ENCODE assay signal across 8 cellular contexts in genomic region chr3:42830437-42831320, GRCh38. TPM values are rescaled to one million over a fixed set of nuclear protein-coding genes. Genes with fewer than 3 reads are reported as not detected.
DNase-seq lines count a peak whose midpoint lies in the region; ATAC-seq and TF ChIP-seq lines count a peak whose summit lies in the region.

No MANE protein-coding gene starts in this region.

- 44 to 45% methylated on average over 7 of the region's 7 CpGs for WGBS in heart right ventricle, 2 donors

- ATAC-seq in heart right ventricle: peak in 5 of 8 donors; percentile 48 to 69 (median 61)
- ATAC-seq in upper lobe of right lung: peak; percentile 61
- ATAC-seq in HG03457 (IDR thresholded peaks at IDR 0.05; ENCODE audit: unreplicated experiment): no peak

- H3K27me3 ChIP-seq in H7 (ENCODE audit: control insufficient read depth, insufficient read depth, low read length) (no peaks in the 10 kb centered on the region), heart right ventricle (no peaks in the 10 kb centered on the region), upper lobe of right lung (no peaks in the 10 kb centered on the region)

- DNase-seq in AG08396 (ENCODE audit: low spot score) (peak; percentile 29), H7 (peak; percentile 68), SHP77 treated with DMSO at 0.1 percent for 48 hours (lab: John Stamatoyannopoulos, UW) (peak; percentile 30), heart right ventricle (no peak), upper lobe of right lung (no peak), COLO668 (lab: John Stamatoyannopoulos, UW; ENCODE audit: unreplicated experiment) (no peak), mucosa of gallbladder (ENCODE audit: low spot score) (no peak)

- H3K4me1 ChIP-seq in heart right ventricle (peaks cover 0 to 6% (median 0%) of the 10 kb centered on the region in 9 donors), upper lobe of right lung (peaks cover 3% of the 10 kb centered on the region)

- intact Hi-C loops in heart right ventricle (cut with DNase I): loop anchor here (1.0 to 10.0 kb wide), 7 partner anchors 46 to 53 kb away; partner anchors contain the start of gene CYP8B1 (in 1 of the 10)
- intact Hi-C loops in upper lobe of right lung (cut with DNase I): loop anchor here (5.0 kb wide), 1 partner anchor 48 kb away; no protein-coding TSS in a partner anchor

- H3K9me3 ChIP-seq in heart right ventricle: no peaks in the 10 kb centered on the region
- no peaks in the 10 kb centered on the region for H3K9me3 ChIP-seq in upper lobe of right lung

- H3K36me3 ChIP-seq in H7 (replicated peaks; ENCODE audit: control insufficient read depth, insufficient read depth, low read length) (no peaks in the 10 kb centered on the region), heart right ventricle (no peaks in the 10 kb centered on the region), upper lobe of right lung (no peaks in the 10 kb centered on the region)

- TF ChIP-seq CTCF in heart right ventricle (IDR thresholded peaks at IDR 0.05) (peak in 7 of 9 donors; percentile 36 to 57 (median 43)), upper lobe of right lung (IDR thresholded peaks at IDR 0.05) (peak; percentile 51)

- H3K4me3 ChIP-seq in H7 (ENCODE audit: insufficient read depth, low read depth, low read length): no peak overlapping the region
- no peak overlapping the region for H3K4me3 ChIP-seq in heart right ventricle
- no peak overlapping the region for H3K4me3 ChIP-seq in upper lobe of right lung

- H3K27ac ChIP-seq in heart right ventricle (no peak overlapping the region), upper lobe of right lung (no peak overlapping the region)

RNA-seq across cellular contexts. Expression of gene ACKR2, which starts 21.4 kb away (rescaled TPM):
- not detected in 2 replicates for total RNA-seq in H7 (2014; rRNA removed; shearing (Covaris generic))
- total RNA-seq in heart right ventricle (1 to 10 TPM in 8 of 10 donors, under 1 TPM in 2; 0.93 to 2.1 (median 1.2) TPM), upper lobe of right lung (5.2 TPM), mucosa of gallbladder (5.0 TPM)
- polyA plus RNA-seq in heart right ventricle: under 1 TPM; 0.15 to 0.25 TPM

RNA-seq across cellular contexts. Expression of gene HIGD1A, which starts 26.4 kb away (rescaled TPM):
- total RNA-seq in H7 (2014; rRNA removed; shearing (Covaris generic)): 111 and 149 TPM in 2 replicates
- total RNA-seq in heart right ventricle (100 to 1,000 TPM; 276 to 397 (median 331) TPM), upper lobe of right lung (79.7 TPM), mucosa of gallbladder (96.7 TPM)
- 100 to 1,000 TPM; 179 to 399 TPM for polyA plus RNA-seq in heart right ventricle

RNA-seq across cellular contexts. Expression of gene CYP8B1, which starts 45.0 kb away (rescaled TPM):
- not detected in 2 replicates for total RNA-seq in H7 (2014; rRNA removed; shearing (Covaris generic))
- total RNA-seq in heart right ventricle (not detected), upper lobe of right lung (not detected), mucosa of gallbladder (2.8 TPM)
- not detected for polyA plus RNA-seq in heart right ventricle

RNA-seq across cellular contexts. Expression of gene CCDC13, which starts 57.6 kb away (rescaled TPM):
- 0.48 TPM in 1 of 2 replicates, not detected in the other for total RNA-seq in H7 (2014; rRNA removed; shearing (Covaris generic))
- 1 to 10 TPM in 2 of 10 donors, under 1 TPM in 6, not detected in 2; 0.16 to 1.2 (median 0.62) TPM for total RNA-seq in heart right ventricle
- polyA plus RNA-seq in heart right ventricle: under 1 TPM; 0.44 to 0.52 TPM
- total RNA-seq in upper lobe of right lung: 0.87 TPM
- 1.4 TPM for total RNA-seq in mucosa of gallbladder

Comparison
In these comparisons a context has a peak if more than half of its experiments do, and no peak if none do; other contexts are left out.
1. DNase-seq: peak in AG08396 (single experiment), H7 (single experiment) and SHP77 treated with DMSO at 0.1 percent for 48 hours (single experiment); none in heart right ventricle (0 of 2), upper lobe of right lung (single experiment), COLO668 (single experiment) and mucosa of gallbladder (single experiment).